In genomic region chr11:1055990-1056771, GRCh38 we compare ENCODE assay signal across 1 cellular context.
TF ChIP-seq lines count a peak whose summit lies in the region.

No MANE protein-coding gene starts in this region.

TF ChIP-seq in IMR-90, 13 proteins besides CTCF, POLR2A, EP300 and RAD21 (continued from another document):
- no peak for TF ChIP-seq RFX5 (IDR thresholded peaks at IDR 0.05; ENCODE audit: low read depth, low read length)
- no peak for TF ChIP-seq NFE2L2 (IDR thresholded peaks at IDR 0.05; ENCODE audit: low read depth, low read length)
- no peak for TF ChIP-seq FOS (IDR thresholded peaks at IDR 0.05; ENCODE audit: low read depth, low read length)
- no peak for TF ChIP-seq MAFK (IDR thresholded peaks at IDR 0.05; ENCODE audit: low read depth, low read length)
- no peak for TF ChIP-seq RCOR1 (IDR thresholded peaks at IDR 0.05; ENCODE audit: insufficient replicate concordance, low read length)
- no peak for TF ChIP-seq ELK1 (IDR thresholded peaks at IDR 0.05; ENCODE audit: borderline replicate concordance, low read depth, low read length)
- no peak for TF ChIP-seq BHLHE40 (IDR thresholded peaks at IDR 0.05; ENCODE audit: low read depth, low read length)
- TF ChIP-seq CHD1 (IDR thresholded peaks at IDR 0.05; ENCODE audit: low read depth, low read length): no peak
- TF ChIP-seq MAZ (IDR thresholded peaks at IDR 0.05; ENCODE audit: borderline replicate concordance, low read depth, low read length): no peak
